In the genomic region with DNA sequence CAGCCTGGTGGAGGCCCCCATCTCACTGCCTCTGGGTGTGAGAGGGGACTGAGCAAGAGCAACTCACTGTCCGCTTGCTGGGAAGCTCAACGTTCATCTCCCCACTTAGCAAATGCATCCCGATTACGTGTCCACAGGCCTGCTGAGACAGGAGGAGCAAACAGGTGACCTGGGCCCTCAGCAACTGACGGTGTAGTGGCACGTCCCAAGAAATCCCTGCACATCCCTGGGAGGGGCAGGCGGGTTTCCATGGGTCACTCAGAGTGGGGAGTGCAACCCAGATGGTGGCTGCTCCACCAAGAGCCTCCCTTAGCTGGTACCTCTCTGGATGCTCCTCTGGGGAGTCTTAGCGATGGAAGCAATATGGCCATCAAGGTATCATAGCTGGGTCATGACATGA, we compare ENCODE assay signal across 6 cellular contexts.
"Had no signal": no experiment of that assay in that cellular context is flagged by ENCODE, and none has a peak within 500 bp of the region (broad histone marks: within the 10 kb centered on the region; RNA-seq: fewer than 3 reads in every experiment).

No MANE protein-coding gene starts in this region.

- H3K4me2 ChIP-seq: GM23338, KMS-11 had no signal

- H3K9ac ChIP-seq: KMS-11 had no signal

- H3K27ac ChIP-seq: KMS-11 had no signal

- ATAC-seq: GM23338, K562 had no signal

- H3K4me3 ChIP-seq: GM23338, K562 had no signal

- DNase-seq: H9, HCEC 1CT, IMR-90 had no signal

- H3K4me3 Mint-ChIP-seq: GM23338, H9 had no signal

- H3K27ac Mint-ChIP-seq: GM23338 had no signal
